ENCODE assay signal across 25 cellular contexts in genomic region chr1:171699526-171699925, GRCh38. TPM values are rescaled to one million over a fixed set of nuclear protein-coding genes. Genes with fewer than 3 reads are reported as not detected.
"Had no signal": no experiment of that assay in that cellular context is flagged by ENCODE, and none has a peak within 500 bp of the region (broad histone marks: within the 10 kb centered on the region; RNA-seq: fewer than 3 reads in every experiment).

No MANE protein-coding gene starts in this region.

- H3K9me3 ChIP-seq: pancreas, right lobe of liver, suprapubic skin, uterus had no signal

- H3K27me3 ChIP-seq: brain microvascular endothelial cell, foreskin keratinocyte, pancreas, right lobe of liver, stomach, suprapubic skin, uterus had no signal

- ATAC-seq: foreskin keratinocyte; mucosa of descending colon; pancreas; right lobe of liver; stimulated activated memory B cell treated with anti-CD40 and anti-IgM and Interleukin-4, amounts not matched to agents 10 μg/mL and 1 μg/mL and 100 μg/mL, for 72 hours had no signal

- H3K4me1 ChIP-seq: foreskin keratinocyte, left ventricle myocardium inferior, pancreas, right lobe of liver, stomach, suprapubic skin, uterus had no signal

- DNase-seq: activated CD4-positive, alpha-beta memory T cell treated with anti-CD3 and anti-CD28 coated beads, Interleukin-2, amount 10 ng/mL, durations not matched to agents 7 days and 5 days; activated CD4-positive, alpha-beta T cell treated with anti-CD3 and anti-CD28 coated beads for 48 hours; activated gamma-delta T cell; aorta; brain microvascular endothelial cell; caudate nucleus; dermis blood vessel endothelial cell; effector CD8-positive, alpha-beta T cell; foreskin keratinocyte; kidney; left ventricle myocardium inferior; mucosa of descending colon; pancreas; right lobe of liver; small intestine; stimulated activated CD4-positive, alpha-beta T cell treated with anti-CD3 and anti-CD28 coated beads, Interleukin-15, amount 100 ng/mL, for 24 hours; stomach; T1000; trophoblast cell; uterus had no signal

- H3K36me3 ChIP-seq: uterus had no signal

- FAIRE-seq: kidney, pancreas, small intestine had no signal

- H3K4me3 ChIP-seq: left ventricle myocardium inferior, mucosa of descending colon, pancreas, right lobe of liver, stomach, suprapubic skin, uterus had no signal

- H3K27ac ChIP-seq: brain microvascular endothelial cell, foreskin keratinocyte, left ventricle myocardium inferior, pancreas, right lobe of liver, stomach, suprapubic skin, uterus had no signal

RNA-seq across cellular contexts. Expression of gene MYOC, which starts 47.0 kb away (rescaled TPM):
- total RNA-seq: activated CD4-positive, alpha-beta memory T cell treated with anti-CD3 and anti-CD28 coated beads, Interleukin-2, amount 10 ng/mL, durations not matched to agents 7 days and 5 days; dermis blood vessel endothelial cell; foreskin keratinocyte; neural crest cell; pulmonary artery endothelial cell; right lobe of liver; T-helper 1 cell treated with Interleukin-12 subunit alpha and Interleukin-12 subunit beta and Interleukin-4 antibody, amounts not matched to agents 30 ng/mL and 1 ng/mL, for 36 hours had no signal
- polyA plus RNA-seq: foreskin keratinocyte had no signal
